In genomic region chr13:38914070-38914469, GRCh38 we compare ENCODE assay signal across 3 cellular contexts.
TF ChIP-seq lines count a peak whose summit lies in the region.

No MANE protein-coding gene starts in this region.

TF ChIP-seq in A549, 52 proteins besides CTCF, POLR2A, EP300 and RAD21:
- TF ChIP-seq, protein P1, sequence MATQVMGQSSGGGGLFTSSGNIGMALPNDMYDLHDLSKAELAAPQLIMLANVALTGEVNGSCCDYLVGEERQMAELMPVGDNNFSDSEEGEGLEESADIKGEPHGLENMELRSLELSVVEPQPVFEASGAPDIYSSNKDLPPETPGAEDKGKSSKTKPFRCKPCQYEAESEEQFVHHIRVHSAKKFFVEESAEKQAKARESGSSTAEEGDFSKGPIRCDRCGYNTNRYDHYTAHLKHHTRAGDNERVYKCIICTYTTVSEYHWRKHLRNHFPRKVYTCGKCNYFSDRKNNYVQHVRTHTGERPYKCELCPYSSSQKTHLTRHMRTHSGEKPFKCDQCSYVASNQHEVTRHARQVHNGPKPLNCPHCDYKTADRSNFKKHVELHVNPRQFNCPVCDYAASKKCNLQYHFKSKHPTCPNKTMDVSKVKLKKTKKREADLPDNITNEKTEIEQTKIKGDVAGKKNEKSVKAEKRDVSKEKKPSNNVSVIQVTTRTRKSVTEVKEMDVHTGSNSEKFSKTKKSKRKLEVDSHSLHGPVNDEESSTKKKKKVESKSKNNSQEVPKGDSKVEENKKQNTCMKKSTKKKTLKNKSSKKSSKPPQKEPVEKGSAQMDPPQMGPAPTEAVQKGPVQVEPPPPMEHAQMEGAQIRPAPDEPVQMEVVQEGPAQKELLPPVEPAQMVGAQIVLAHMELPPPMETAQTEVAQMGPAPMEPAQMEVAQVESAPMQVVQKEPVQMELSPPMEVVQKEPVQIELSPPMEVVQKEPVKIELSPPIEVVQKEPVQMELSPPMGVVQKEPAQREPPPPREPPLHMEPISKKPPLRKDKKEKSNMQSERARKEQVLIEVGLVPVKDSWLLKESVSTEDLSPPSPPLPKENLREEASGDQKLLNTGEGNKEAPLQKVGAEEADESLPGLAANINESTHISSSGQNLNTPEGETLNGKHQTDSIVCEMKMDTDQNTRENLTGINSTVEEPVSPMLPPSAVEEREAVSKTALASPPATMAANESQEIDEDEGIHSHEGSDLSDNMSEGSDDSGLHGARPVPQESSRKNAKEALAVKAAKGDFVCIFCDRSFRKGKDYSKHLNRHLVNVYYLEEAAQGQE (IDR thresholded peaks at IDR 0.05), result no peak
- no peak for TF ChIP-seq ATOH8 (CRISPR knock-in tag; IDR thresholded peaks at IDR 0.05; ENCODE audit: low read depth)
- TF ChIP-seq EHF (CRISPR knock-in tag; IDR thresholded peaks at IDR 0.05), result no peak
- TF ChIP-seq, protein P2, sequence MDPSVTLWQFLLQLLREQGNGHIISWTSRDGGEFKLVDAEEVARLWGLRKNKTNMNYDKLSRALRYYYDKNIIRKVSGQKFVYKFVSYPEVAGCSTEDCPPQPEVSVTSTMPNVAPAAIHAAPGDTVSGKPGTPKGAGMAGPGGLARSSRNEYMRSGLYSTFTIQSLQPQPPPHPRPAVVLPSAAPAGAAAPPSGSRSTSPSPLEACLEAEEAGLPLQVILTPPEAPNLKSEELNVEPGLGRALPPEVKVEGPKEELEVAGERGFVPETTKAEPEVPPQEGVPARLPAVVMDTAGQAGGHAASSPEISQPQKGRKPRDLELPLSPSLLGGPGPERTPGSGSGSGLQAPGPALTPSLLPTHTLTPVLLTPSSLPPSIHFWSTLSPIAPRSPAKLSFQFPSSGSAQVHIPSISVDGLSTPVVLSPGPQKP (IDR thresholded peaks at IDR 0.05; ENCODE audit: low read depth, low read length), result no peak
- TF ChIP-seq, protein P3, sequence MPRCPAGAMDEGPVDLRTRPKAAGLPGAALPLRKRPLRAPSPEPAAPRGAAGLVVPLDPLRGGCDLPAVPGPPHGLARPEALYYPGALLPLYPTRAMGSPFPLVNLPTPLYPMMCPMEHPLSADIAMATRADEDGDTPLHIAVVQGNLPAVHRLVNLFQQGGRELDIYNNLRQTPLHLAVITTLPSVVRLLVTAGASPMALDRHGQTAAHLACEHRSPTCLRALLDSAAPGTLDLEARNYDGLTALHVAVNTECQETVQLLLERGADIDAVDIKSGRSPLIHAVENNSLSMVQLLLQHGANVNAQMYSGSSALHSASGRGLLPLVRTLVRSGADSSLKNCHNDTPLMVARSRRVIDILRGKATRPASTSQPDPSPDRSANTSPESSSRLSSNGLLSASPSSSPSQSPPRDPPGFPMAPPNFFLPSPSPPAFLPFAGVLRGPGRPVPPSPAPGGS (IDR thresholded peaks at IDR 0.05), result no peak
- TF ChIP-seq BHLHE40 (IDR thresholded peaks at IDR 0.05; ENCODE audit: low read depth, low read length), result no peak
- TF ChIP-seq HES2 (IDR thresholded peaks at IDR 0.05), result no peak
- no peak for TF ChIP-seq JUNB (IDR thresholded peaks at IDR 0.05)
- TF ChIP-seq RCOR1 (IDR thresholded peaks at IDR 0.05; ENCODE audit: low read depth, low read length), result no peak
- no peak for TF ChIP-seq MAZ (IDR thresholded peaks at IDR 0.05; ENCODE audit: borderline replicate concordance, low read depth, low read length)
- no peak for TF ChIP-seq RFX5 (IDR thresholded peaks at IDR 0.05)
- no peak for TF ChIP-seq CHD2 (IDR thresholded peaks at IDR 0.05; ENCODE audit: low read length, partially characterized antibody)

TF ChIP-seq in GM23338, 12 proteins besides CTCF, POLR2A, EP300 and RAD21:
- no peak for TF ChIP-seq EZH2 (IDR thresholded peaks at IDR 0.05; ENCODE audit: low read depth, unreplicated experiment)
- no peak for TF ChIP-seq NANOG (IDR thresholded peaks at IDR 0.05; ENCODE audit: borderline replicate concordance)
- TF ChIP-seq, protein P4, sequence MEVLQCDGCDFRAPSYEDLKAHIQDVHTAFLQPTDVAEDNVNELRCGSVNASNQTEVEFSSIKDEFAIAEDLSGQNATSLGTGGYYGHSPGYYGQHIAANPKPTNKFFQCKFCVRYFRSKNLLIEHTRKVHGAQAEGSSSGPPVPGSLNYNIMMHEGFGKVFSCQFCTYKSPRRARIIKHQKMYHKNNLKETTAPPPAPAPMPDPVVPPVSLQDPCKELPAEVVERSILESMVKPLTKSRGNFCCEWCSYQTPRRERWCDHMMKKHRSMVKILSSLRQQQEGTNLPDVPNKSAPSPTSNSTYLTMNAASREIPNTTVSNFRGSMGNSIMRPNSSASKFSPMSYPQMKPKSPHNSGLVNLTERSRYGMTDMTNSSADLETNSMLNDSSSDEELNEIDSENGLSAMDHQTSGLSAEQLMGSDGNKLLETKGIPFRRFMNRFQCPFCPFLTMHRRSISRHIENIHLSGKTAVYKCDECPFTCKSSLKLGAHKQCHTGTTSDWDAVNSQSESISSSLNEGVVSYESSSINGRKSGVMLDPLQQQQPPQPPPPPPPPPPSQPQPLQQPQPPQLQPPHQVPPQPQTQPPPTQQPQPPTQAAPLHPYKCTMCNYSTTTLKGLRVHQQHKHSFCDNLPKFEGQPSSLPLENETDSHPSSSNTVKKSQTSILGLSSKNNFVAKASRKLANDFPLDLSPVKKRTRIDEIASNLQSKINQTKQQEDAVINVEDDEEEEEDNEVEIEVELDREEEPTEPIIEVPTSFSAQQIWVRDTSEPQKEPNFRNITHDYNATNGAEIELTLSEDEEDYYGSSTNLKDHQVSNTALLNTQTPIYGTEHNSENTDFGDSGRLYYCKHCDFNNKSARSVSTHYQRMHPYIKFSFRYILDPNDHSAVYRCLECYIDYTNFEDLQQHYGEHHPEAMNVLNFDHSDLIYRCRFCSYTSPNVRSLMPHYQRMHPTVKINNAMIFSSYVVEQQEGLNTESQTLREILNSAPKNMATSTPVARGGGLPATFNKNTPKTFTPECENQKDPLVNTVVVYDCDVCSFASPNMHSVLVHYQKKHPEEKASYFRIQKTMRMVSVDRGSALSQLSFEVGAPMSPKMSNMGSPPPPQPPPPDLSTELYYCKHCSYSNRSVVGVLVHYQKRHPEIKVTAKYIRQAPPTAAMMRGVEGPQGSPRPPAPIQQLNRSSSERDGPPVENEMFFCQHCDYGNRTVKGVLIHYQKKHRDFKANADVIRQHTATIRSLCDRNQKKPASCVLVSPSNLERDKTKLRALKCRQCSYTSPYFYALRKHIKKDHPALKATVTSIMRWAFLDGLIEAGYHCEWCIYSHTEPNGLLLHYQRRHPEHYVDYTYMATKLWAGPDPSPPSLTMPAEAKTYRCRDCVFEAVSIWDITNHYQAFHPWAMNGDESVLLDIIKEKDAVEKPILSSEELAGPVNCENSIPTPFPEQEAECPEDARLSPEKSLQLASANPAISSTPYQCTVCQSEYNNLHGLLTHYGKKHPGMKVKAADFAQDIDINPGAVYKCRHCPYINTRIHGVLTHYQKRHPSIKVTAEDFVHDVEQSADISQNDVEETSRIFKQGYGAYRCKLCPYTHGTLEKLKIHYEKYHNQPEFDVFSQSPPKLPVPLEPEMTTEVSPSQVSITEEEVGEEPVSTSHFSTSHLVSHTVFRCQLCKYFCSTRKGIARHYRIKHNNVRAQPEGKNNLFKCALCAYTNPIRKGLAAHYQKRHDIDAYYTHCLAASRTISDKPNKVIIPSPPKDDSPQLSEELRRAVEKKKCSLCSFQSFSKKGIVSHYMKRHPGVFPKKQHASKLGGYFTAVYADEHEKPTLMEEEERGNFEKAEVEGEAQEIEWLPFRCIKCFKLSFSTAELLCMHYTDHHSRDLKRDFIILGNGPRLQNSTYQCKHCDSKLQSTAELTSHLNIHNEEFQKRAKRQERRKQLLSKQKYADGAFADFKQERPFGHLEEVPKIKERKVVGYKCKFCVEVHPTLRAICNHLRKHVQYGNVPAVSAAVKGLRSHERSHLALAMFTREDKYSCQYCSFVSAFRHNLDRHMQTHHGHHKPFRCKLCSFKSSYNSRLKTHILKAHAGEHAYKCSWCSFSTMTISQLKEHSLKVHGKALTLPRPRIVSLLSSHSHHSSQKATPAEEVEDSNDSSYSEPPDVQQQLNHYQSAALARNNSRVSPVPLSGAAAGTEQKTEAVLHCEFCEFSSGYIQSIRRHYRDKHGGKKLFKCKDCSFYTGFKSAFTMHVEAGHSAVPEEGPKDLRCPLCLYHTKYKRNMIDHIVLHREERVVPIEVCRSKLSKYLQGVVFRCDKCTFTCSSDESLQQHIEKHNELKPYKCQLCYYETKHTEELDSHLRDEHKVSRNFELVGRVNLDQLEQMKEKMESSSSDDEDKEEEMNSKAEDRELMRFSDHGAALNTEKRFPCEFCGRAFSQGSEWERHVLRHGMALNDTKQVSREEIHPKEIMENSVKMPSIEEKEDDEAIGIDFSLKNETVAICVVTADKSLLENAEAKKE (CRISPR knock-in tag; IDR thresholded peaks at IDR 0.05), result no peak
- no peak for TF ChIP-seq POLR2AphosphoS5 (IDR thresholded peaks at IDR 0.05; ENCODE audit: low read depth)
TF ChIP-seq in GM23338: peak in this region for 0.

TF ChIP-seq in H1, 55 proteins besides CTCF, POLR2A, EP300 and RAD21:
- TF ChIP-seq SAP30 (IDR thresholded peaks at IDR 0.05; ENCODE audit: insufficient read depth, insufficient replicate concordance, low read length), result no peak
- TF ChIP-seq HDAC6 (IDR thresholded peaks at IDR 0.05; ENCODE audit: low read depth, low read length), result no peak
- TF ChIP-seq, protein P5, sequence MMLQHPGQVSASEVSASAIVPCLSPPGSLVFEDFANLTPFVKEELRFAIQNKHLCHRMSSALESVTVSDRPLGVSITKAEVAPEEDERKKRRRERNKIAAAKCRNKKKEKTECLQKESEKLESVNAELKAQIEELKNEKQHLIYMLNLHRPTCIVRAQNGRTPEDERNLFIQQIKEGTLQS (IDR thresholded peaks at IDR 0.05; ENCODE audit: insufficient read depth, low read depth, low read length), result no peak
- no peak for TF ChIP-seq TBP (IDR thresholded peaks at IDR 0.05; ENCODE audit: low read depth, low read length)
- TF ChIP-seq CTBP2 (IDR thresholded peaks at IDR 0.05; ENCODE audit: borderline replicate concordance, insufficient read depth, insufficient read length, low read length), result no peak
- no peak for TF ChIP-seq SUZ12 (IDR thresholded peaks at IDR 0.05; ENCODE audit: low read length)
TF ChIP-seq in H1: peak in this region for 0.
